In genomic region chr2:96596596-96596995, GRCh38 we compare ENCODE assay signal across 16 cellular contexts. TPM values are rescaled to one million over a fixed set of nuclear protein-coding genes. Genes with fewer than 3 reads are reported as not detected.
"Had no signal": no experiment of that assay in that cellular context is flagged by ENCODE, and none has a peak within 500 bp of the region (broad histone marks: within the 10 kb centered on the region; RNA-seq: fewer than 3 reads in every experiment).

No MANE protein-coding gene starts in this region.

- H3K4me3 ChIP-seq: esophagus squamous epithelium, neural progenitor cell, pancreas, skin epidermis, transverse colon had no signal

- H3K9me3 Mint-ChIP-seq: activated naive CD4-positive, alpha-beta T cell treated with anti-CD3 and anti-CD28 coated beads for 36 hours; WTC11 had no signal

- H3K4me3 Mint-ChIP-seq: activated CD4-positive, alpha-beta T cell treated with anti-CD3 and anti-CD28 coated beads, Interleukin-2, amount 10 ng/mL, durations not matched to agents 24 days and 14 days; activated naive CD4-positive, alpha-beta T cell treated with anti-CD3 and anti-CD28 coated beads for 36 hours; brain; neural progenitor cell; T-helper 1 cell treated with Interleukin-12 subunit alpha and Interleukin-12 subunit beta and Interleukin-4 antibody, amounts not matched to agents 30 μg/mL and 1 μg/mL, for 36 hours; WTC11 had no signal

- H3K27ac ChIP-seq: esophagus squamous epithelium, neural progenitor cell, pancreas, transverse colon had no signal

- H3K4me2 ChIP-seq: neural progenitor cell had no signal

- ATAC-seq: pancreas, WTC11 had no signal

- H3K4me1 ChIP-seq: neural progenitor cell, transverse colon had no signal

- H3K4me1 Mint-ChIP-seq: brain, WTC11 had no signal

- H3K27me3 Mint-ChIP-seq: activated CD4-positive, alpha-beta T cell treated with anti-CD3 and anti-CD28 coated beads, Interleukin-2, amount 10 ng/mL, durations not matched to agents 24 days and 14 days; brain had no signal

- H3K27me3 ChIP-seq: esophagus squamous epithelium, neural progenitor cell, pancreas, transverse colon had no signal

- H2AFZ ChIP-seq: neural progenitor cell had no signal

- DNase-seq: activated CD4-positive, alpha-beta T cell treated with anti-CD3 and anti-CD28 coated beads, Interleukin-2, amount 10 ng/mL, durations not matched to agents 24 days and 14 days; activated naive CD4-positive, alpha-beta T cell treated with anti-CD3 and anti-CD28 coated beads for 36 hours; esophagus squamous epithelium; foreskin fibroblast; pancreas; retina; SHP77; transverse colon had no signal

- H3K27ac Mint-ChIP-seq: activated CD4-positive, alpha-beta T cell treated with anti-CD3 and anti-CD28 coated beads, Interleukin-2, amount 10 ng/mL, durations not matched to agents 24 days and 14 days; neural progenitor cell; WTC11 had no signal

- FAIRE-seq: islet of Langerhans, pancreas had no signal

- H3K9ac ChIP-seq: neural progenitor cell had no signal

- H3K9me3 ChIP-seq: esophagus squamous epithelium, pancreas, transverse colon had no signal

RNA-seq across cellular contexts. Expression of gene FER1L5, which starts 46.0 kb away (rescaled TPM):
- total RNA-seq: activated CD4-positive, alpha-beta T cell treated with anti-CD3 and anti-CD28 coated beads, Interleukin-2, amount 10 ng/mL, durations not matched to agents 24 days and 14 days; activated naive CD4-positive, alpha-beta T cell treated with anti-CD3 and anti-CD28 coated beads for 36 hours; dermis microvascular lymphatic vessel endothelial cell; lower leg skin; transverse colon had no signal
